Comparison of ENCODE assay signal across 25 cellular contexts in genomic region chr11:75656044-75656726, GRCh38. TPM values are rescaled to one million over a fixed set of nuclear protein-coding genes. Genes with fewer than 3 reads are reported as not detected.
DNase-seq lines count a peak whose midpoint lies in the region; ATAC-seq, FAIRE-seq and TF ChIP-seq lines count a peak whose summit lies in the region.
"Had no signal": no experiment of that assay in that cellular context is flagged by ENCODE, and none has a peak within 500 bp of the region (broad histone marks: within the 10 kb centered on the region; RNA-seq: fewer than 3 reads in every experiment).

No MANE protein-coding gene starts in this region.

- no peak for TF ChIP-seq POLR2A in NB4 (IDR thresholded peaks at IDR 0.05; ENCODE audit: extremely low read depth, insufficient read length)

- no peak overlapping the region for H3K9ac ChIP-seq in mesendoderm (ENCODE audit: low read length)

- DNase-seq in Caco-2 = peak; percentile 82 to 96
- peak; percentile 73 for DNase-seq in NB4 (ENCODE audit: low read depth)
- DNase-seq in bronchial epithelial cell (ENCODE audit: low read depth) = no peak
- peak; percentile 75 for DNase-seq in mesendoderm
- no peak for DNase-seq in heart right ventricle
- DNase-seq in SHP77 treated with DMSO at 0.1 percent for 48 hours (lab: John Stamatoyannopoulos, UW) = no peak
- DNase-seq: activated naive CD8-positive, alpha-beta T cell treated with anti-CD3 and anti-CD28 coated beads, Interleukin-2, amount 10 ng/mL, durations not matched to agents 7 days and 5 days; esophagus squamous epithelium; head of caudate nucleus; NCI-H187; NCI-H510A treated with DMSO at 0.1 percent for 48 hours; SHP77; small intestine; stimulated activated CD4-positive, alpha-beta T cell treated with anti-CD3 and anti-CD28 coated beads, Interleukin-4, amount 100 ng/mL, for 1 hour; T-helper 17 cell; uterus had no signal

- peak overlapping the region; percentile 6 for H3K27ac Mint-ChIP-seq in Caco-2 (ENCODE audit: unreplicated experiment)
- H3K27ac Mint-ChIP-seq: activated naive CD8-positive, alpha-beta T cell treated with anti-CD3 and anti-CD28 coated beads, Interleukin-2, amount 10 ng/mL, durations not matched to agents 7 days and 5 days; nephron; progenitor cell of endocrine pancreas; T-helper 17 cell had no signal

- H3K23ac ChIP-seq in mesendoderm (ENCODE audit: low read length) = no peak overlapping the region

- H3K36me3 ChIP-seq in Caco-2 (ENCODE audit: control insufficient read depth, insufficient read depth, low read length) (no peaks in the 10 kb centered on the region), bronchial epithelial cell (ENCODE audit: control insufficient read depth, insufficient read depth, low read length) (no peaks in the 10 kb centered on the region), mesendoderm (ENCODE audit: control insufficient read depth, insufficient read depth, low read length) (no peaks in the 10 kb centered on the region), heart right ventricle (no peaks in the 10 kb centered on the region)
- H3K36me3 ChIP-seq: cardiac muscle cell, esophagus squamous epithelium, uterus had no signal

- no CpG with 5 or more reads among the region's 6 CpGs for WGBS in mesendoderm (ENCODE audit: extremely low coverage, insufficient coverage, low lambda C conversion rate)
- 69 to 71% methylated on average over 6 of the region's 6 CpGs for WGBS in heart right ventricle, 2 donors

- H3K79me1 ChIP-seq in mesendoderm (ENCODE audit: low read length) = no peaks in the 10 kb centered on the region

- no peaks in the 10 kb centered on the region for H3K27me3 Mint-ChIP-seq in Caco-2 (ENCODE audit: insufficient read depth, unreplicated experiment)

- CTCF ChIA-PET in Caco-2 (lab: Charles Lee) = interaction anchor here (0.7 to 1.7 kb wide), 7 partner anchors 12 to 95 kb away, joined by 3 to 18 read pairs (median 3); partner anchors contain the start of genes MAP6 and SERPINH1

- peak; percentile 26 to 36 for TF ChIP-seq CTCF in Caco-2 (IDR thresholded peaks at IDR 0.05; ENCODE audit: insufficient read depth in 1 of 2, low read depth in 1 of 2, low read length in 1 of 2, severe bottlenecking in 1 of 2, unreplicated experiment in 1 of 2)
- TF ChIP-seq CTCF in NB4 (IDR thresholded peaks at IDR 0.05; ENCODE audit: low read depth, low read length) = no peak
- TF ChIP-seq CTCF in bronchial epithelial cell (IDR thresholded peaks at IDR 0.05; ENCODE audit: insufficient read depth, low read length, severe bottlenecking) = no peak
- TF ChIP-seq CTCF in heart right ventricle (IDR thresholded peaks at IDR 0.05) = no peak

- intact Hi-C loops in Caco-2 (cut with micrococcal nuclease; ENCODE audit: unreplicated experiment) = loop anchor here (1.0 kb wide), 5 partner anchors 10 to 112 kb away; partner anchors contain the start of gene DGAT2
- intact Hi-C loops in heart right ventricle (cut with DNase I) = no loop called here

- H3K18ac ChIP-seq in mesendoderm (ENCODE audit: low read length) = no peak overlapping the region

- H3K27ac ChIP-seq in mesendoderm (ENCODE audit: low read depth, low read length) = no peak overlapping the region
- H3K27ac ChIP-seq in heart right ventricle = no peak overlapping the region
- H3K27ac ChIP-seq: cardiac muscle cell, esophagus squamous epithelium, uterus had no signal

- no peak overlapping the region for H3K56ac ChIP-seq in mesendoderm (ENCODE audit: low read length)

- BruUV-seq in Caco-2 (replicated peaks; lab: Mats Ljungman, UMichigan) = TSS peak; percentile 65

- ATAC-seq in heart right ventricle = no peak
- no peak for ATAC-seq in GM21529 (IDR thresholded peaks at IDR 0.05; ENCODE audit: unreplicated experiment)
- ATAC-seq in GM21825 (IDR thresholded peaks at IDR 0.05; ENCODE audit: unreplicated experiment) = no peak
- ATAC-seq: GM12878, T-helper 17 cell had no signal

- no peak overlapping the region for H3K4ac ChIP-seq in mesendoderm (ENCODE audit: low read depth, low read length)

- POLR2A ChIA-PET in Caco-2 (lab: Charles Lee) = interaction anchor here (0.6 to 1.9 kb wide), 6 partner anchors 10 to 94 kb away, joined by 3 to 9 read pairs (median 5); partner anchors contain the start of genes MAP6 and SERPINH1

- no peaks in the 10 kb centered on the region for H3K79me2 ChIP-seq in mesendoderm (ENCODE audit: control insufficient read depth, insufficient read depth, low read length)

- no peak overlapping the region for H4K8ac ChIP-seq in mesendoderm (ENCODE audit: low read depth, low read length)

- H3K36me3 Mint-ChIP-seq in Caco-2 (ENCODE audit: insufficient read depth, unreplicated experiment) = no peaks in the 10 kb centered on the region
- H3K36me3 Mint-ChIP-seq: activated naive CD8-positive, alpha-beta T cell treated with anti-CD3 and anti-CD28 coated beads, Interleukin-2, amount 10 ng/mL, durations not matched to agents 7 days and 5 days had no signal

- H3K27me3 ChIP-seq in Caco-2 (replicated peaks; ENCODE audit: control insufficient read depth, insufficient read depth, low read length) = no peaks in the 10 kb centered on the region
- H3K27me3 ChIP-seq in bronchial epithelial cell (ENCODE audit: control insufficient read depth, insufficient read depth, low read length) = no peaks in the 10 kb centered on the region
- H3K27me3 ChIP-seq in mesendoderm (ENCODE audit: insufficient read depth, low read length, poor library complexity) = no peaks in the 10 kb centered on the region
- H3K27me3 ChIP-seq in heart right ventricle = no peaks in the 10 kb centered on the region
- H3K27me3 ChIP-seq: cardiac muscle cell, uterus had no signal

- H3K4me3 ChIP-seq in Caco-2 (ENCODE audit: low read depth, low read length) = no peak overlapping the region
- no peak overlapping the region for H3K4me3 ChIP-seq in NB4 (ENCODE audit: low read depth, low read length)
- H3K4me3 ChIP-seq in bronchial epithelial cell (ENCODE audit: low read depth, low read length) = no peak overlapping the region
- H3K4me3 ChIP-seq in mesendoderm (ENCODE audit: low read length) = no peak overlapping the region
- no peak overlapping the region for H3K4me3 ChIP-seq in heart right ventricle
- H3K4me3 ChIP-seq: cardiac muscle cell, esophagus squamous epithelium, GM12878, uterus had no signal

- peak; percentile 23 for FAIRE-seq in bronchial epithelial cell (lab: Jason Lieb, UNC)
- FAIRE-seq: G401.6, GM12878, islet of Langerhans, small intestine had no signal

- H3K4me2 ChIP-seq in mesendoderm (ENCODE audit: low read length) = no peak overlapping the region

- H3K4me1 ChIP-seq in Caco-2 = peaks cover 89% of the 10 kb centered on the region
- no peaks in the 10 kb centered on the region for H3K4me1 ChIP-seq in mesendoderm (ENCODE audit: control insufficient read depth, low read depth, low read length)
- H3K4me1 ChIP-seq in heart right ventricle = peaks cover 0 to 15% (median 4%) of the 10 kb centered on the region in 9 donors
- H3K4me1 ChIP-seq: esophagus squamous epithelium, uterus had no signal

- no peak overlapping the region for H2AK5ac ChIP-seq in mesendoderm (ENCODE audit: low read length)

- H2BK120ac ChIP-seq in mesendoderm (ENCODE audit: low read depth, low read length) = no peak overlapping the region

- peaks cover 65% of the 10 kb centered on the region for H3K4me1 Mint-ChIP-seq in Caco-2 (ENCODE audit: low read depth, unreplicated experiment)

- no peak overlapping the region for H2BK15ac ChIP-seq in mesendoderm (replicated peaks; ENCODE audit: low read depth)

- peaks cover 12% of the 10 kb centered on the region for H3K9me3 Mint-ChIP-seq in Caco-2 (ENCODE audit: unreplicated experiment)
- H3K9me3 Mint-ChIP-seq: activated naive CD8-positive, alpha-beta T cell treated with anti-CD3 and anti-CD28 coated beads, Interleukin-2, amount 10 ng/mL, durations not matched to agents 7 days and 5 days; nephron had no signal

- peak overlapping the region; percentile 3 for H3K4me3 Mint-ChIP-seq in Caco-2 (ENCODE audit: unreplicated experiment)
- H3K4me3 Mint-ChIP-seq: activated naive CD8-positive, alpha-beta T cell treated with anti-CD3 and anti-CD28 coated beads, Interleukin-2, amount 10 ng/mL, durations not matched to agents 7 days and 5 days; nephron; T-helper 17 cell had no signal

- H4K5ac ChIP-seq in mesendoderm (ENCODE audit: low read length) = no peak overlapping the region

- H3K9me3 ChIP-seq in Caco-2 = 0 out of 2 replicates have a peak, but pooled peaks cover 1% of the 10 kb centered on the region
- H3K9me3 ChIP-seq in heart right ventricle = no peaks in the 10 kb centered on the region
- H3K9me3 ChIP-seq: esophagus squamous epithelium, uterus had no signal

- no peak overlapping the region for H2BK5ac ChIP-seq in mesendoderm (ENCODE audit: low read length)

RNA-seq across cellular contexts. Expression of gene MAP6, which starts 12.7 kb away (rescaled TPM):
- total RNA-seq in Caco-2 (2022) (22.8 and 27.2 TPM in 2 replicates), bronchial epithelial cell (0.13 TPM in 1 of 2 replicates, not detected in the other), heart right ventricle (1 to 10 TPM; 1.9 to 9.1 (median 6.1) TPM)
- polyA plus RNA-seq in mesendoderm (2013, experiment 1 of 2) = 0.01 TPM
- polyA plus RNA-seq in mesendoderm (2013, experiment 2 of 2) = 0.01 TPM
- polyA plus RNA-seq in heart right ventricle = 1 to 10 TPM; 1.2 to 1.7 TPM
- total RNA-seq: activated naive CD8-positive, alpha-beta T cell treated with anti-CD3 and anti-CD28 coated beads, Interleukin-2, amount 10 ng/mL, durations not matched to agents 7 days and 5 days; MCF 10A had no signal

Comparison
In these comparisons a context has a peak if more than half of its experiments do, and no peak if none do; other contexts are left out.
1. DNase-seq: peak in Caco-2 (2 of 2), NB4 (single experiment) and mesendoderm (single experiment); none in bronchial epithelial cell (single experiment), heart right ventricle (0 of 2) and SHP77 treated with DMSO at 0.1 percent for 48 hours (single experiment).
2. CTCF ChIP-seq: peak in Caco-2 (2 of 2); none in NB4 (single experiment), bronchial epithelial cell (single experiment) and heart right ventricle (0 of 9).